In the genomic region with DNA sequence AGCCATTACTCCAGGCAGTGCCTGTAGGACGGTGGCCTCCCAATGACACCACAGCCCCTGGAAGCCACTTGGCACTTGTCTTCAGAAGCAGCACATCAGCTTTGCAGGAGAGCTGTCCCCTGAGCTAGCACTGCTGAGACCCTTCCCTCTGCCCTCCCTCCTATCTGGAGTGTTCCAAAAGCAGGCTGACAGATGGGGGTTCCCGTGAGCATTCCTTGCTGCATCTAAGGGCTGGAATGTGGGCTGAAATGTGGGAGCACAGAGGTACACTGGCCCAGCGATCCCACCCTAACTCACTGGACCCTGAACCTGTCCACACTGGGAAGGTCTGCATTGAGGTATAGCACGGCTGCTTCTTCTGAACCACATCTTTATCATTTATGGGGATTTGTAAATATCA, we compare ENCODE assay signal across 27 cellular contexts.
"Had no signal": no experiment of that assay in that cellular context is flagged by ENCODE, and none has a peak within 500 bp of the region (broad histone marks: within the 10 kb centered on the region; RNA-seq: fewer than 3 reads in every experiment).

No MANE protein-coding gene starts in this region.

- H3K9me3 ChIP-seq: adrenal gland, body of pancreas had no signal

- H3K36me3 ChIP-seq: adrenal gland had no signal

- ATAC-seq: activated CD4-positive, alpha-beta T cell treated with anti-CD3 and anti-CD28 coated beads for 36 hours; activated CD8-positive, alpha-beta T cell treated with anti-CD3 and anti-CD28 coated beads for 36 hours; activated naive CD8-positive, alpha-beta T cell treated with anti-CD3 and anti-CD28 coated beads, Interleukin-2, amount 50 U/mL, for 24 hours; activated T-cell treated with anti-CD3 and anti-CD28 coated beads, Interleukin-2, amount 50 U/mL, for 4 hours; body of pancreas had no signal

- H3K27me3 Mint-ChIP-seq: activated naive CD8-positive, alpha-beta T cell treated with anti-CD3 and anti-CD28 coated beads for 36 hours had no signal

- H3K27ac ChIP-seq: adrenal gland, body of pancreas had no signal

- H3K4me3 Mint-ChIP-seq: activated CD4-positive, alpha-beta T cell treated with anti-CD3 and anti-CD28 coated beads for 36 hours; activated CD8-positive, alpha-beta T cell treated with anti-CD3 and anti-CD28 coated beads for 36 hours; activated naive CD4-positive, alpha-beta T cell treated with anti-CD3 and anti-CD28 coated beads for 36 hours; activated naive CD4-positive, alpha-beta T cell treated with anti-CD3 and anti-CD28 coated beads, Interleukin-2, amount 50 U/mL, for 24 hours; activated naive CD8-positive, alpha-beta T cell treated with anti-CD3 and anti-CD28 coated beads for 36 hours; activated naive CD8-positive, alpha-beta T cell treated with anti-CD3 and anti-CD28 coated beads, Interleukin-2, amount 50 U/mL, for 24 hours; activated T-cell treated with anti-CD3 and anti-CD28 coated beads, Interleukin-2, amount 50 U/mL, for 4 hours had no signal

- H3K4me1 ChIP-seq: adrenal gland had no signal

- H3K4me3 ChIP-seq: adrenal gland, body of pancreas had no signal

- H3K27ac Mint-ChIP-seq: activated CD4-positive, alpha-beta T cell treated with anti-CD3 and anti-CD28 coated beads for 36 hours; activated CD8-positive, alpha-beta T cell treated with anti-CD3 and anti-CD28 coated beads for 36 hours; activated naive CD4-positive, alpha-beta T cell treated with anti-CD3 and anti-CD28 coated beads for 36 hours; activated naive CD4-positive, alpha-beta T cell treated with anti-CD3 and anti-CD28 coated beads, Interleukin-2, amount 50 U/mL, for 24 hours; activated naive CD8-positive, alpha-beta T cell treated with anti-CD3 and anti-CD28 coated beads for 36 hours; activated naive CD8-positive, alpha-beta T cell treated with anti-CD3 and anti-CD28 coated beads, Interleukin-2, amount 50 U/mL, for 24 hours; activated T-helper 2 cell treated with anti-CD3 and anti-CD28 coated beads, Interferon-gamma antibody, Interleukin-2, Interleukin-4, amounts not matched to agents 10 μg/mL and 5 μg/mL and 100 μg/mL, durations not matched to agents 14 hours and 24 hours and 36 hours had no signal

- H3K4me1 Mint-ChIP-seq: activated naive CD4-positive, alpha-beta T cell treated with anti-CD3 and anti-CD28 coated beads, Interleukin-2, amount 50 U/mL, for 24 hours; activated naive CD8-positive, alpha-beta T cell treated with anti-CD3 and anti-CD28 coated beads, Interleukin-2, amount 50 U/mL, for 24 hours had no signal

- H3K36me3 Mint-ChIP-seq: activated naive CD4-positive, alpha-beta T cell treated with anti-CD3 and anti-CD28 coated beads, Interleukin-2, amount 50 U/mL, for 24 hours; activated naive CD8-positive, alpha-beta T cell treated with anti-CD3 and anti-CD28 coated beads for 36 hours had no signal

- H3K9me3 Mint-ChIP-seq: activated CD8-positive, alpha-beta T cell treated with anti-CD3 and anti-CD28 coated beads for 36 hours; activated naive CD4-positive, alpha-beta T cell treated with anti-CD3 and anti-CD28 coated beads for 36 hours; activated naive CD4-positive, alpha-beta T cell treated with anti-CD3 and anti-CD28 coated beads, Interleukin-2, amount 50 U/mL, for 24 hours; activated naive CD8-positive, alpha-beta T cell treated with anti-CD3 and anti-CD28 coated beads, Interleukin-2, amount 50 U/mL, for 24 hours; activated T-cell treated with anti-CD3 and anti-CD28 coated beads, Interleukin-2, amount 50 U/mL, for 4 hours; activated T-helper 2 cell treated with anti-CD3 and anti-CD28 coated beads, Interferon-gamma antibody, Interleukin-2, Interleukin-4, amounts not matched to agents 10 μg/mL and 5 μg/mL and 100 μg/mL, durations not matched to agents 14 hours and 24 hours and 36 hours had no signal

- FAIRE-seq: colon, endometrium, endothelial cell of umbilical vein, frontal cortex had no signal

- H3K27me3 ChIP-seq: adrenal gland, body of pancreas had no signal

- DNase-seq: activated CD4-positive, alpha-beta T cell treated with anti-CD3 and anti-CD28 coated beads for 36 hours; activated CD4-positive, alpha-beta T cell treated with anti-CD3 and anti-CD28 coated beads, Interleukin-2, amount 50 U/mL, for 1 hour; activated CD4-positive, alpha-beta T cell treated with anti-CD3 and anti-CD28 coated beads, Interleukin-2, amount 50 U/mL, for 48 hours; activated CD4-positive, CD25-positive, alpha-beta regulatory T cell; activated CD4-positive, CD25-positive, alpha-beta regulatory T cell treated with anti-CD3 and anti-CD28 coated beads, Interleukin-2, amount 50 U/mL, for 72 hours; activated CD8-positive, alpha-beta memory T cell treated with anti-CD3 and anti-CD28 coated beads for 24 hours; activated CD8-positive, alpha-beta T cell treated with anti-CD3 and anti-CD28 coated beads for 36 hours; activated effector memory CD4-positive, alpha-beta T cell treated with anti-CD3 and anti-CD28 coated beads, Interleukin-2, amount 50 U/mL, for 16 hours; activated naive CD4-positive, alpha-beta T cell treated with anti-CD3 and anti-CD28 coated beads for 36 hours; activated naive CD8-positive, alpha-beta T cell treated with anti-CD3 and anti-CD28 coated beads for 36 hours; activated naive CD8-positive, alpha-beta T cell treated with anti-CD3 and anti-CD28 coated beads, Interleukin-2, amount 50 U/mL, for 24 hours; activated T-cell treated with anti-CD3 and anti-CD28 coated beads, Interleukin-2, amount 50 U/mL, for 4 hours; adrenal gland; amygdala; aorta; body of pancreas; caudate nucleus; effector CD8-positive, alpha-beta T cell; foreskin fibroblast; head of caudate nucleus; T-helper 2 cell had no signal
